In the genomic region with DNA sequence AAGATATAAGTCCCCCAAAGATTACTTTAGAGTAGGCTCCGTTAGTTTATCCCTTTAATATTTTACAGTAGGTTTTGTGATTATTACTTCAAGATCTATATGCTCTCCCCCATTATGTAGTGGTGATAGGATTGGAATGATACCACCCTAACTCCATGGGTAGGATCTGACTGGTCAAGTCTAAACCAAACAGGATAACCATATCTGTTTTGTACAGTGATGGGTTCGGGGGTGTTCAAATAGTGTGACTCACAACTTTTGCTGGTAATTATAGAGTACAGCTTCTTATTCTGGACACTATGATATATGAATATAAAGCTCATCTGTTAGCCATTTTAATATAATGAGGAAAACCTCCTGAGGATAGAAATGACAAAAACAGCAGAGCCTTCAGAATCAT, we compare ENCODE assay signal across 26 cellular contexts.
DNase-seq lines count a peak whose midpoint lies in the region; ATAC-seq lines count a peak whose summit lies in the region.
"Had no signal": no experiment of that assay in that cellular context is flagged by ENCODE, and none has a peak within 500 bp of the region (broad histone marks: within the 10 kb centered on the region; RNA-seq: fewer than 3 reads in every experiment).

No MANE protein-coding gene starts in this region.

- no peaks in the 10 kb centered on the region for H3K27me3 Mint-ChIP-seq in activated T-cell treated with anti-CD3 and anti-CD28 coated beads, Interleukin-2, amount 50 U/mL, for 24 hours
- H3K27me3 Mint-ChIP-seq in stimulated activated naive CD8-positive, alpha-beta T cell treated with anti-CD3 and anti-CD28 coated beads, Interleukin-15, Interleukin-2, amounts not matched to agents 100 ng/mL and 50 ng/mL, for 24 hours = no peaks in the 10 kb centered on the region
- H3K27me3 Mint-ChIP-seq in activated T-helper 2 cell treated with anti-CD3 and anti-CD28 coated beads, Interferon-gamma antibody, Interleukin-2, Interleukin-4, amounts not matched to agents 10 μg/mL and 5 μg/mL and 100 μg/mL, durations not matched to agents 14 hours and 24 hours and 36 hours (ENCODE audit: low read depth) = no peaks in the 10 kb centered on the region
- H3K27me3 Mint-ChIP-seq: CD4-positive, alpha-beta memory T cell had no signal

- intact Hi-C loops in activated T-helper 2 cell treated with anti-CD3 and anti-CD28 coated beads, Interferon-gamma antibody, Interleukin-2, Interleukin-4, amounts not matched to agents 10 μg/mL and 5 μg/mL and 100 μg/mL, durations not matched to agents 14 hours and 24 hours and 36 hours (cut with micrococcal nuclease) = loop anchor here (1.0 kb wide), 1 partner anchor 9 kb away; no protein-coding TSS in a partner anchor

- H3K4me3 Mint-ChIP-seq in activated T-cell treated with anti-CD3 and anti-CD28 coated beads, Interleukin-2, amount 50 U/mL, for 24 hours = peak overlapping the region; percentile 94
- peak overlapping the region; percentile 54 for H3K4me3 Mint-ChIP-seq in stimulated activated naive CD8-positive, alpha-beta T cell treated with anti-CD3 and anti-CD28 coated beads, Interleukin-15, Interleukin-2, amounts not matched to agents 100 ng/mL and 50 ng/mL, for 24 hours
- H3K4me3 Mint-ChIP-seq in activated T-helper 2 cell treated with anti-CD3 and anti-CD28 coated beads, Interferon-gamma antibody, Interleukin-2, Interleukin-4, amounts not matched to agents 10 μg/mL and 5 μg/mL and 100 μg/mL, durations not matched to agents 14 hours and 24 hours and 36 hours (ENCODE audit: low read depth) = peak overlapping the region; percentile 77
- H3K4me3 Mint-ChIP-seq: CD4-positive, alpha-beta memory T cell; HFFc6 had no signal

- peak overlapping the region; percentile 65 for H3K27ac Mint-ChIP-seq in activated T-cell treated with anti-CD3 and anti-CD28 coated beads, Interleukin-2, amount 50 U/mL, for 24 hours
- no peak overlapping the region for H3K27ac Mint-ChIP-seq in stimulated activated naive CD8-positive, alpha-beta T cell treated with anti-CD3 and anti-CD28 coated beads, Interleukin-15, Interleukin-2, amounts not matched to agents 100 ng/mL and 50 ng/mL, for 24 hours
- H3K27ac Mint-ChIP-seq in activated T-helper 2 cell treated with anti-CD3 and anti-CD28 coated beads, Interferon-gamma antibody, Interleukin-2, Interleukin-4, amounts not matched to agents 10 μg/mL and 5 μg/mL and 100 μg/mL, durations not matched to agents 14 hours and 24 hours and 36 hours = peak overlapping the region; percentile 83
- H3K27ac Mint-ChIP-seq: CD4-positive, alpha-beta memory T cell; HFFc6 had no signal

- peaks cover 58% of the 10 kb centered on the region for H3K4me1 Mint-ChIP-seq in activated T-cell treated with anti-CD3 and anti-CD28 coated beads, Interleukin-2, amount 50 U/mL, for 24 hours (ENCODE audit: low read depth)
- H3K4me1 Mint-ChIP-seq in stimulated activated naive CD8-positive, alpha-beta T cell treated with anti-CD3 and anti-CD28 coated beads, Interleukin-15, Interleukin-2, amounts not matched to agents 100 ng/mL and 50 ng/mL, for 24 hours (ENCODE audit: low read depth) = peaks cover 67% of the 10 kb centered on the region
- peaks cover 65% of the 10 kb centered on the region for H3K4me1 Mint-ChIP-seq in activated T-helper 2 cell treated with anti-CD3 and anti-CD28 coated beads, Interferon-gamma antibody, Interleukin-2, Interleukin-4, amounts not matched to agents 10 μg/mL and 5 μg/mL and 100 μg/mL, durations not matched to agents 14 hours and 24 hours and 36 hours (ENCODE audit: low read depth)

- H3K36me3 Mint-ChIP-seq in activated T-cell treated with anti-CD3 and anti-CD28 coated beads, Interleukin-2, amount 50 U/mL, for 24 hours (ENCODE audit: low read depth) = peaks cover 92% of the 10 kb centered on the region
- peaks cover 78% of the 10 kb centered on the region for H3K36me3 Mint-ChIP-seq in stimulated activated naive CD8-positive, alpha-beta T cell treated with anti-CD3 and anti-CD28 coated beads, Interleukin-15, Interleukin-2, amounts not matched to agents 100 ng/mL and 50 ng/mL, for 24 hours (ENCODE audit: low read depth)
- peaks cover 88% of the 10 kb centered on the region for H3K36me3 Mint-ChIP-seq in activated T-helper 2 cell treated with anti-CD3 and anti-CD28 coated beads, Interferon-gamma antibody, Interleukin-2, Interleukin-4, amounts not matched to agents 10 μg/mL and 5 μg/mL and 100 μg/mL, durations not matched to agents 14 hours and 24 hours and 36 hours (ENCODE audit: low read depth)
- H3K36me3 Mint-ChIP-seq: CD4-positive, alpha-beta memory T cell had no signal

- no peak for DNase-seq in activated T-cell treated with anti-CD3 and anti-CD28 coated beads, Interleukin-2, amount 50 U/mL, for 24 hours
- no peak for DNase-seq in activated T-cell treated with anti-CD3 and anti-CD28 coated beads, Interleukin-2, amount 50 U/mL, for 48 hours
- no peak for DNase-seq in stimulated activated naive CD8-positive, alpha-beta T cell treated with anti-CD3 and anti-CD28 coated beads, Interleukin-15, Interleukin-2, amounts not matched to agents 100 U/mL and 50 U/mL, for 24 hours
- DNase-seq in activated T-helper 2 cell treated with anti-CD3 and anti-CD28 coated beads, Interferon-gamma antibody, Interleukin-2, Interleukin-4, amounts not matched to agents 10 μg/mL and 5 μg/mL and 100 μg/mL, durations not matched to agents 14 hours and 24 hours and 36 hours (ENCODE audit: low spot score) = no peak
- DNase-seq: C1 segment of cervical spinal cord; CD4-positive, alpha-beta memory T cell; DMS 273 treated with DMSO at 0.1 percent for 48 hours; DMS79; EL; GDM1; GOT3; HFFc6; KBM-7; MV-4-11; NCI-H1105; NCI-H146; NCI-H1930; NCI-H2107; NCI-H524; NCI-H82; NK-92 treated with Interleukin-12 subunit alpha and Interleukin-12 subunit beta, amount 100 ng/mL, for 24 hours; PC-3 had no signal

- no peak for ATAC-seq in stimulated activated naive CD8-positive, alpha-beta T cell treated with anti-CD3 and anti-CD28 coated beads, Interleukin-15, Interleukin-2, amounts not matched to agents 100 U/mL and 50 U/mL, for 24 hours
- ATAC-seq in GM18861 (IDR thresholded peaks at IDR 0.05; ENCODE audit: unreplicated experiment) = no peak
- no peak for ATAC-seq in HG02938 (IDR thresholded peaks at IDR 0.05; ENCODE audit: unreplicated experiment)
- ATAC-seq: GM12878, PC-3 had no signal

- H3K9me3 Mint-ChIP-seq in activated T-cell treated with anti-CD3 and anti-CD28 coated beads, Interleukin-2, amount 50 U/mL, for 24 hours = no peaks in the 10 kb centered on the region
- no peaks in the 10 kb centered on the region for H3K9me3 Mint-ChIP-seq in stimulated activated naive CD8-positive, alpha-beta T cell treated with anti-CD3 and anti-CD28 coated beads, Interleukin-15, Interleukin-2, amounts not matched to agents 100 ng/mL and 50 ng/mL, for 24 hours
- H3K9me3 Mint-ChIP-seq in activated T-helper 2 cell treated with anti-CD3 and anti-CD28 coated beads, Interferon-gamma antibody, Interleukin-2, Interleukin-4, amounts not matched to agents 10 μg/mL and 5 μg/mL and 100 μg/mL, durations not matched to agents 14 hours and 24 hours and 36 hours = no peaks in the 10 kb centered on the region
- H3K9me3 Mint-ChIP-seq: CD4-positive, alpha-beta memory T cell; HFFc6 had no signal
